Comparison of ENCODE assay signal across 18 cellular contexts in the genomic region with DNA sequence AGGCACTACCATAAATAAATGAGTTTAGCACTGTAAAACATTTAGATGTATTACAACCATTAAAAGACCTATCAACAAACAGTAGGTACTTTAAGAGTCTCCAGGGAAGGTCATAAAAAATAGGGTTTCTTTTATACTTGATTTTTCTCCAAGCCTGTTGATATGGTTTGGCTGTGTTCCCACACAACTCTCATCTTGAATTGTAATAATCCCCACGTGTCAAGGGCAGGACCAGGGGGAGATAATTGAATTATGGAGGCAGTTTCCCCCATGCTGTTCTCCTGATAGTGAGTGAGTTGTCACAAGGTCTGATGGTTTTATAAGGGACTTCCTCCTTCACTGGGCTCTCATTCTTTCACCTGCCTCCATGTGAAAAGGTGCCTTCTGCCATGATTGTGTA.
DNase-seq lines count a peak whose midpoint lies in the region; ATAC-seq and TF ChIP-seq lines count a peak whose summit lies in the region.
"Had no signal": no experiment of that assay in that cellular context is flagged by ENCODE, and none has a peak within 500 bp of the region (broad histone marks: within the 10 kb centered on the region; RNA-seq: fewer than 3 reads in every experiment).

No MANE protein-coding gene starts in this region.

- H3K9me3 ChIP-seq in mucosa of descending colon = no peaks in the 10 kb centered on the region
- H3K9me3 ChIP-seq: body of pancreas, neutrophil, prostate gland had no signal

- H3K36me3 ChIP-seq in mucosa of descending colon (ENCODE audit: low read depth) = no peaks in the 10 kb centered on the region
- H3K36me3 ChIP-seq: neutrophil, prostate gland had no signal

- H3K4me3 ChIP-seq in mucosa of descending colon = no peak overlapping the region
- H3K4me3 ChIP-seq: body of pancreas, prostate gland, SK-N-MC had no signal

- intact Hi-C loops in mucosa of descending colon (cut with DNase I, micrococcal nuclease) = loop anchor here in 1 of 2 donors (10.0 kb wide), 1 partner anchor 151 kb away; no protein-coding TSS in a partner anchor

- peak in 2 of 3 experiments; percentile 35 to 68 for DNase-seq in NCI-H1417 (lab: John Stamatoyannopoulos, UW)
- DNase-seq in NCI-H1417 treated with DMSO at 0.1 percent for 48 hours (lab: John Stamatoyannopoulos, UW) = no peak
- DNase-seq in NCI-H1436 (lab: John Stamatoyannopoulos, UW) = peak; percentile 43
- peak; percentile 40 for DNase-seq in NOMO-1 treated with DMSO at 0.1 percent for 48 hours (lab: John Stamatoyannopoulos, UW; ENCODE audit: unreplicated experiment)
- DNase-seq in mucosa of descending colon = peak in 2 of 3 donors; percentile 21 to 56
- no peak for DNase-seq in SIG-M5 (lab: John Stamatoyannopoulos, UW)
- DNase-seq in stimulated activated CD4-positive, alpha-beta T cell treated with anti-CD3 and anti-CD28 coated beads, Interleukin-2, amount 100 ng/mL, for 48 hours = no peak
- DNase-seq: activated CD4-positive, alpha-beta T cell treated with anti-CD3 and anti-CD28 coated beads for 4 hours; activated T-cell treated with anti-CD3 and anti-CD28 coated beads, Interleukin-2, amount 50 U/mL, for 24 hours; body of pancreas; CD4-positive, alpha-beta memory T cell; cerebellar nuclear complex; kidney glomerular epithelial cell; NCI-H2227 treated with DMSO at 0.1 percent for 48 hours had no signal

- ATAC-seq in mucosa of descending colon (peak; percentile 80), GM21381 (IDR thresholded peaks at IDR 0.05; ENCODE audit: unreplicated experiment) (no peak)
- ATAC-seq: body of pancreas had no signal

- TF ChIP-seq CTCF in mucosa of descending colon (IDR thresholded peaks at IDR 0.05) = no peak

- H3K4me1 ChIP-seq in mucosa of descending colon (ENCODE audit: low read depth) = peaks cover 7% of the 10 kb centered on the region
- H3K4me1 ChIP-seq: body of pancreas, prostate gland had no signal

Comparison
In these comparisons a context has a peak if more than half of its experiments do, and no peak if none do; other contexts are left out.
1. DNase-seq: peak in NCI-H1417 (2 of 3), NCI-H1436 (single experiment), NOMO-1 treated with DMSO at 0.1 percent for 48 hours (single experiment) and mucosa of descending colon (2 of 3); none in NCI-H1417 treated with DMSO at 0.1 percent for 48 hours (single experiment), SIG-M5 (single experiment) and stimulated activated CD4-positive, alpha-beta T cell treated with anti-CD3 and anti-CD28 coated beads, Interleukin-2, amount 100 ng/mL, for 48 hours (0 of 2).